1 cellular context compared by ENCODE assay signal in genomic region chr15:74121858-74122257, GRCh38.
TF ChIP-seq lines count a peak whose summit lies in the region.

No MANE protein-coding gene starts in this region.

TF ChIP-seq in GM12878, 131 proteins besides CTCF, POLR2A, EP300 and RAD21:
- TF ChIP-seq MTA2 (IDR thresholded peaks at IDR 0.05; ENCODE audit: low read depth) (no peak), TAF1 (IDR thresholded peaks at IDR 0.05; ENCODE audit: borderline replicate concordance, low read depth, low read length) (no peak), NFXL1 (IDR thresholded peaks at IDR 0.05; ENCODE audit: borderline replicate concordance) (no peak), ZNF207 (IDR thresholded peaks at IDR 0.05; ENCODE audit: borderline replicate concordance) (no peak), MTA3 (IDR thresholded peaks at IDR 0.05; ENCODE audit: borderline replicate concordance, low read length) (no peak), PML (IDR thresholded peaks at IDR 0.05; ENCODE audit: low read length) (no peak), YBX1 (IDR thresholded peaks at IDR 0.05) (no peak), CBX3 (IDR thresholded peaks at IDR 0.05; ENCODE audit: borderline replicate concordance, low read depth) (no peak), RELB (IDR thresholded peaks at IDR 0.05; ENCODE audit: low read depth) (no peak), PKNOX1 (IDR thresholded peaks at IDR 0.05) (no peak), ZSCAN29 (IDR thresholded peaks at IDR 0.05) (no peak), STAT1 (conservative IDR thresholded peaks at IDR 0.05) (no peak), ZNF687 (IDR thresholded peaks at IDR 0.05) (no peak), JUND (IDR thresholded peaks at IDR 0.05; ENCODE audit: low read depth, low read length) (no peak), ASH2L (IDR thresholded peaks at IDR 0.05; ENCODE audit: borderline replicate concordance, low read depth) (no peak), USF1 (IDR thresholded peaks at IDR 0.05; ENCODE audit: borderline replicate concordance, extremely low read length, insufficient read depth, low read depth, low read length) (no peak), RFX5 (IDR thresholded peaks at IDR 0.05; ENCODE audit: low read depth, low read length) (no peak)
